19 cellular contexts compared by ENCODE assay signal in the genomic region with DNA sequence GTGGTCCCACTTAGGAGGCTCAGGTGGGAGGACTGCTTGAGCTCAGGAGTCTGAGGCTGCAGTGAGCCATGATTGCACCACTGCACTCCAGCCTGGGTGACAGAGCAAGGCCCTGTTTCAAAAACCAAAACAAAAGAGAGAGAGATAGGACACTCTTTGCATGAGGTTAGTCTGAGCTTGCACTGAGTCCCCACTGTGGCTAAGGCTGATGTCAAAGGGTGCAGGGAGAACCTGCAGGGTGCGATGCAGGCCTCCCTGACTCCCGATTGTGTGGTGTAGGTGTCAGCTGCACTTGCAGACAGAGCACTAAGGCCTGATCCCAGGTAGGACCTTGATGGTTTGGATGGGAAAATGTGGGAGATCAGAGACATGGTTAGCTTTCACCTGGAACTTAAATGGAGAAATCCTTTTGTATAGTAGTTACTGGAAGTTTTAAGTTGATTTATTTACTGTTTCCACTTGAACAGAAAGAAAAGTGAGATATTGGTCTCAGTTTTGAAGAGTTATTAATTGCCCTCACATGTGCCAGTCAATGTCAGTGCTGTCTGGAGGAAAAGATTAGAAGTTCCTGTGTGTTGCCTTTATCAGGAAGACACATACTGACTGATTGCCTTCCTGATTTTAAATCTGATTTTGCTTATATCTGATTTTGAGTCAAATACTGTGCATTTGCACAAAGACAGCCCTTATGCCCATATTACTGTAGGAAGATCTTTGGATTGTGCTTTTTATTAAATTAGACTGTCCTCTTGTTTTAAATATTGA.
"Had no signal": no experiment of that assay in that cellular context is flagged by ENCODE, and none has a peak within 500 bp of the region (broad histone marks: within the 10 kb centered on the region; RNA-seq: fewer than 3 reads in every experiment).

No MANE protein-coding gene starts in this region.

- H3K4me3 Mint-ChIP-seq: activated CD8-positive, alpha-beta T cell treated with anti-CD3 and anti-CD28 coated beads, Interleukin-2, amount 10 ng/mL, durations not matched to agents 7 days and 5 days; activated naive CD4-positive, alpha-beta T cell treated with anti-CD3 and anti-CD28 coated beads for 36 hours; activated T-cell treated with anti-CD3 and anti-CD28 coated beads, Interleukin-2, amount 50 U/mL, for 4 hours; memory B cell; stimulated activated memory B cell treated with anti-CD40 and anti-IgM and Interleukin-4, amounts not matched to agents 10 μg/mL and 1 μg/mL and 100 μg/mL, for 72 hours had no signal

- H3K4me1 Mint-ChIP-seq: stimulated activated memory B cell treated with anti-CD40 and anti-IgM and Interleukin-4, amounts not matched to agents 10 μg/mL and 1 μg/mL and 100 μg/mL, for 72 hours had no signal

- H3K27me3 Mint-ChIP-seq: stimulated activated memory B cell treated with anti-CD40 and anti-IgM and Interleukin-4, amounts not matched to agents 10 μg/mL and 1 μg/mL and 100 μg/mL, for 72 hours had no signal

- H3K9me3 ChIP-seq: heart right ventricle had no signal

- H3K27ac Mint-ChIP-seq: activated CD8-positive, alpha-beta T cell treated with anti-CD3 and anti-CD28 coated beads, Interleukin-2, amount 10 ng/mL, durations not matched to agents 7 days and 5 days; activated naive CD4-positive, alpha-beta T cell treated with anti-CD3 and anti-CD28 coated beads for 36 hours; memory B cell; stimulated activated memory B cell treated with anti-CD40 and anti-IgM and Interleukin-4, amounts not matched to agents 10 μg/mL and 1 μg/mL and 100 μg/mL, for 72 hours had no signal

- ATAC-seq: activated CD8-positive, alpha-beta T cell treated with anti-CD3 and anti-CD28 coated beads, Interleukin-2, amount 10 ng/mL, durations not matched to agents 7 days and 5 days; activated T-cell treated with anti-CD3 and anti-CD28 coated beads, Interleukin-2, amount 50 U/mL, for 4 hours; left cardiac atrium; sciatic nerve; stimulated activated memory B cell treated with anti-CD40 and anti-IgM and Interleukin-4, amounts not matched to agents 10 μg/mL and 1 μg/mL and 100 μg/mL, for 72 hours had no signal

- H3K36me3 ChIP-seq: cardiac muscle cell, heart right ventricle had no signal

- DNase-seq: activated CD4-positive, alpha-beta T cell treated with anti-CD3 and anti-CD28 coated beads for 1 hour; activated CD4-positive, alpha-beta T cell treated with anti-CD3 and anti-CD28 coated beads, Interleukin-2, amount 50 U/mL, for 1 hour; activated CD8-positive, alpha-beta memory T cell treated with anti-CD3 and anti-CD28 coated beads, Interleukin-2, amount 50 U/mL, for 4 hours; activated CD8-positive, alpha-beta T cell treated with anti-CD3 and anti-CD28 coated beads, Interleukin-2, amount 10 ng/mL, durations not matched to agents 7 days and 5 days; activated naive CD4-positive, alpha-beta T cell treated with anti-CD3 and anti-CD28 coated beads for 36 hours; activated T-cell treated with anti-CD3 and anti-CD28 coated beads, Interleukin-2, amount 50 U/mL, for 4 hours; cortex of kidney; foreskin fibroblast; heart right ventricle; islet precursor cell; left cardiac atrium; nucleus accumbens; posterior cingulate gyrus; small intestine; stimulated activated CD4-positive, alpha-beta T cell treated with anti-CD3 and anti-CD28 coated beads, Interleukin-2, amount 100 ng/mL, for 24 hours had no signal

- H3K27me3 ChIP-seq: cardiac muscle cell had no signal

- H3K27ac ChIP-seq: cardiac muscle cell, heart right ventricle had no signal

- H3K36me3 Mint-ChIP-seq: memory B cell; stimulated activated memory B cell treated with anti-CD40 and anti-IgM and Interleukin-4, amounts not matched to agents 10 μg/mL and 1 μg/mL and 100 μg/mL, for 72 hours had no signal

- H3K4me3 ChIP-seq: cardiac muscle cell, heart right ventricle had no signal

- H3K9me3 Mint-ChIP-seq: activated naive CD4-positive, alpha-beta T cell treated with anti-CD3 and anti-CD28 coated beads for 36 hours; activated T-cell treated with anti-CD3 and anti-CD28 coated beads, Interleukin-2, amount 50 U/mL, for 4 hours; stimulated activated memory B cell treated with anti-CD40 and anti-IgM and Interleukin-4, amounts not matched to agents 10 μg/mL and 1 μg/mL and 100 μg/mL, for 72 hours had no signal
